ENCODE assay signal across 9 cellular contexts in the genomic region with DNA sequence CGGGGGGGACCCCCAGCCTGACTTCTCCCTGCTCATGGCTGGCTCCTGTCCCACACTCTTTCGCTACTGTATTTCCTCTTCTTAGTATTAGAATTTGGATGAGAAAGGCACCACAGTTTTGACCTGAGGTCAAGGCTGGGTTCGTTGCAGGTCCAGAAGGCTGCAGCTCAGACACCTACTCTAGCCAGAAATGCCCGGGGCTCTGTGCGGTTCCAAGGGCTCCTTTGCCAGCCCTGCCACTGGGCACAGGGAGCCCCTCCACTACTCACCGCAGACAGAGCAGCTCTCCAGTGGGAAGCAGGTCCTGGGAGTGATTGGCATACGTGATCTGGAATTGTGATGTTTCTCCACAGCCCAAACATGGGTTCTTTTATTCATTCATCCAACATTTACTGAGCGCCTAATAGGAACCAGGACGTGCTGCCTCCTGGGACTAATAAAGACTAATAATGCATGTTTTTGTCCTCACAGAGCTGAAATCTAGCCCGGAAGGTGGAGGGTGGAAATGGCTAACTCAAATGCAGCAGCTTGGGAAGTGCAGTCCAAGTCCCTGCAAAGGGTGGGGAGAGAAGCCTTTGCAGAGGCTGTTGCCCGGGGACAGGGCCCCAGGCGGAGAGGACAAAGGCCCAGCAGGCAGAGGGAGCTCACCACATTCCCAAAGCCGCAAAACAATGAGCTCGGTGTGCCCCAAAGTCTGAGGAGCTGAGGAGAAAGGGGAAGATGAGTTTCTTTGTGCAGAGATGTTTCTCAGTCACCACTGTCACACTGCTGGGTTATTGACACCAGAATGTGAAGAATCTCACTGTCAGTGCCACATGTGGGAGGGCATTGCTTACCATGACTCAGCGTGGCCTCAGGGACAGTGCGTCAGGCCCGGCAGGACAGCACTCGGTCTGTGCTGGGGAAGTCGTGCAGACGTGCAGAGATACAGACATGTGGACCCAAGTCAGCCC.
DNase-seq lines count a peak whose midpoint lies in the region; ATAC-seq, FAIRE-seq and TF ChIP-seq lines count a peak whose summit lies in the region.
"Had no signal": no experiment of that assay in that cellular context is flagged by ENCODE, and none has a peak within 500 bp of the region (broad histone marks: within the 10 kb centered on the region; RNA-seq: fewer than 3 reads in every experiment).

No MANE protein-coding gene starts in this region.

- peaks cover 11% of the 10 kb centered on the region; the same call in 2 of the 3 replicates for H3K36me3 Mint-ChIP-seq in GM23338 (ENCODE audit: low read depth)

- no peak overlapping the region for H2BK15ac ChIP-seq in neuronal stem cell (ENCODE audit: low read length)

- 0 out of 2 replicates have a peak overlapping the region, but pooled peaks have one; percentile 49 for H3K4me2 ChIP-seq in GM23338
- peak overlapping the region; percentile 13 for H3K4me2 ChIP-seq in neuronal stem cell (ENCODE audit: insufficient read depth, low read length, poor library complexity, severe bottlenecking)

- H3F3A ChIP-seq in GM23338 (replicated peaks; ENCODE audit: low read depth) = no peaks in the 10 kb centered on the region

- peak overlapping the region; percentile 76 for H2AK5ac ChIP-seq in neuronal stem cell (ENCODE audit: low read depth, low read length)

- H4K91ac ChIP-seq in neuronal stem cell (ENCODE audit: low read depth, low read length, poor library complexity) = no peak overlapping the region

- H3K4ac ChIP-seq in neuronal stem cell (ENCODE audit: low read length) = no peak overlapping the region

- H3K79me2 ChIP-seq in GM23338 (replicated peaks; ENCODE audit: insufficient read depth) = no peaks in the 10 kb centered on the region

- no peak overlapping the region for H3K23ac ChIP-seq in neuronal stem cell (ENCODE audit: low read depth, low read length, poor library complexity)

- H3K27me3 ChIP-seq in GM23338 (ENCODE audit: insufficient read depth) = no peaks in the 10 kb centered on the region
- no peaks in the 10 kb centered on the region for H3K27me3 ChIP-seq in neuronal stem cell (ENCODE audit: control insufficient read depth in 3 of 3, insufficient read depth in 3 of 3, low read depth in 1 of 3, low read length in 3 of 3)

- H3K4me3 ChIP-seq in GM23338 (no peak overlapping the region; the same call in 1 of the 2 replicates), foreskin fibroblast (ENCODE audit: low read depth in 1 of 2, low read length in 2 of 2) (no peak overlapping the region), neuronal stem cell (ENCODE audit: low read length in 2 of 2) (no peak overlapping the region)

- no peak overlapping the region for H2BK12ac ChIP-seq in neuronal stem cell (ENCODE audit: low read length)

- H3K27me3 Mint-ChIP-seq in GM23338 (ENCODE audit: insufficient read depth, low read depth, poor library complexity) = peaks cover 12% of the 10 kb centered on the region

- no peak overlapping the region for H4K8ac ChIP-seq in neuronal stem cell (ENCODE audit: low read depth, low read length)

- H3K36me3 ChIP-seq in GM23338 (ENCODE audit: insufficient read depth) (no peaks in the 10 kb centered on the region), neuronal stem cell (replicated peaks in 1 of 2; ENCODE audit: control insufficient read depth in 2 of 2, insufficient read depth in 2 of 2, low read length in 2 of 2) (peaks cover 2 to 3% of the 10 kb centered on the region in 2 donors)

- peak overlapping the region; percentile 92 for H3K18ac ChIP-seq in neuronal stem cell (ENCODE audit: low read length)

- H3K9ac ChIP-seq in neuronal stem cell (ENCODE audit: low read depth, low read length, poor library complexity) = no peak overlapping the region

- peak overlapping the region; percentile 91 for H3K27ac Mint-ChIP-seq in GM23338

- ATAC-seq in GM23338 = peak; percentile 95
- ATAC-seq in HG03457 (IDR thresholded peaks at IDR 0.05; ENCODE audit: unreplicated experiment) = no peak
- no peak for ATAC-seq in GM19023 (IDR thresholded peaks at IDR 0.05; ENCODE audit: unreplicated experiment)

- H2BK120ac ChIP-seq in neuronal stem cell (ENCODE audit: low read depth, low read length) = peak overlapping the region; percentile 89

- no peak overlapping the region for H3K14ac ChIP-seq in neuronal stem cell (ENCODE audit: low read length)

- whole genome bisulfite sequencing in neuronal stem cell (ENCODE audit: extremely low coverage in 2 of 2, insufficient read length in 2 of 2, insufficient replicate concordance in 1 of 2), 2 donors = no CpG with 5 or more reads among the region's 20 CpGs

- H3K9me3 Mint-ChIP-seq in GM23338 = no peaks in the 10 kb centered on the region

- no peaks in the 10 kb centered on the region; the same call in 1 of the 2 replicates for H3K9me2 ChIP-seq in GM23338 (ENCODE audit: insufficient read depth)

- peaks cover 0 to 2% of the 10 kb centered on the region in 2 donors for H3K9me3 ChIP-seq in neuronal stem cell (replicated peaks in 1 of 2; ENCODE audit: control insufficient read depth in 2 of 2, insufficient read depth in 1 of 2, low read depth in 1 of 2, low read length in 2 of 2)

- peaks cover 14% of the 10 kb centered on the region for H3K4me1 ChIP-seq in GM23338 (ENCODE audit: insufficient read depth)
- H3K4me1 ChIP-seq in neuronal stem cell (ENCODE audit: control insufficient read depth in 2 of 2, insufficient read depth in 1 of 2, low read depth in 1 of 2, low read length in 2 of 2) = peaks cover 17 to 31% of the 10 kb centered on the region in 2 donors

- DNase-seq in GM23338 (ENCODE audit: low spot score) (peak; percentile 85), RCC 7860 (ENCODE audit: low spot score) (peak; percentile 76), foreskin fibroblast (peak; percentile 43 to 75), neuronal stem cell (ENCODE audit: low spot score) (peak; percentile 75), DMS114 treated with DMSO at 0.1 percent for 48 hours (lab: John Stamatoyannopoulos, UW; ENCODE audit: unreplicated experiment) (no peak)
- DNase-seq in activated CD4-positive, alpha-beta T cell treated with anti-CD3 and anti-CD28 coated beads for 4 hours = no peak
- DNase-seq: NCI-H1930 had no signal

- H3K4me1 Mint-ChIP-seq in GM23338 = peaks cover 48% of the 10 kb centered on the region

- H2AFZ ChIP-seq in GM23338 = no peak overlapping the region
- H2AFZ ChIP-seq in neuronal stem cell (ENCODE audit: low read length) = peak overlapping the region; percentile 12

- H3K27ac ChIP-seq in GM23338 (ENCODE audit: low read depth) (peak overlapping the region; percentile 67; the same call in 1 of the 2 replicates), neuronal stem cell (replicated peaks; ENCODE audit: low read length) (peak overlapping the region; percentile 24)

- peak overlapping the region; percentile 18 for H2BK5ac ChIP-seq in neuronal stem cell (ENCODE audit: low read length)

- H3K79me1 ChIP-seq in neuronal stem cell (ENCODE audit: low read depth, low read length) = no peaks in the 10 kb centered on the region

- no peaks in the 10 kb centered on the region for H4K20me1 ChIP-seq in GM23338 (replicated peaks; ENCODE audit: insufficient read depth)

- peak in 1 of 2 experiments; percentile 10; a peak in 1 of 4 replicates for TF ChIP-seq CTCF in GM23338 (conservative IDR thresholded peaks at IDR 0.05; ENCODE audit: low read depth in 2 of 2)
- no peak for TF ChIP-seq CTCF in foreskin fibroblast (IDR thresholded peaks at IDR 0.05; ENCODE audit: low read depth, low read length)

- FAIRE-seq in RCC 7860 (lab: Jason Lieb, UNC) = peak; percentile 68

- peak overlapping the region; percentile 12; the same call in 1 of the 3 replicates for H3K4me3 Mint-ChIP-seq in GM23338

TF ChIP-seq in GM23338, 12 proteins besides CTCF, POLR2A, EP300 and RAD21 (continues in another document):
- TF ChIP-seq EZH2phosphoT487 (IDR thresholded peaks at IDR 0.05; ENCODE audit: unreplicated experiment) (no peak), CREB1 (CRISPR knock-in tag; IDR thresholded peaks at IDR 0.05; ENCODE audit: low read depth) (0 out of 2 replicates have a peak, but pooled peaks have one; percentile 20), EZH2 (IDR thresholded peaks at IDR 0.05; ENCODE audit: low read depth, unreplicated experiment) (no peak), NANOG (IDR thresholded peaks at IDR 0.05; ENCODE audit: borderline replicate concordance) (no peak)

Comparison
In these comparisons a context has a peak if more than half of its experiments do, and no peak if none do; other contexts are left out.
1. DNase-seq: peak in GM23338 (single experiment), RCC 7860 (single experiment), foreskin fibroblast (2 of 2) and neuronal stem cell (single experiment); none in DMS114 treated with DMSO at 0.1 percent for 48 hours (single experiment) and activated CD4-positive, alpha-beta T cell treated with anti-CD3 and anti-CD28 coated beads for 4 hours (0 of 2).